In the genomic region with DNA sequence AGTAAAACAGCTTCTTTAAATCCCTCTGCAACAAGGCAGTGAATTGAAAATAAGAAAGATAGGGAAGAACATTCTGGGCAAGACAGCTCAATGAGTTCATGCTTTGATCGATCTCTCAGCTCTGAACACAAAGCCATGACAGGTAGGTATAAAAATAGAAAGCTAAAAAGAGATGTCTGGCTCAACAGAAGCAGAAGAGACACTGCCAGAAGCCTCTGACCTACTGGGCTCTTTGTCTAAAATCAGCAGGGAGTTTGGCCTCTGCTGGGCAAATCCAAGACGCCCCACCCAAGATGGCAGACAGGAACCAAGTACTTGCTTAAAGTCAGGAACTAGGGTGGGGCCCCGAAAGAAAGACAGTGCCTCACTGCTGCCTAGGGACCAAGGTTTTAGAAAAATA, we compare ENCODE assay signal across 13 cellular contexts. TPM values are rescaled to one million over a fixed set of nuclear protein-coding genes. Genes with fewer than 3 reads are reported as not detected.
A peak's percentile ranks its signal among the peaks of the same experiment; 100 is the strongest.
DNase-seq lines count a peak whose midpoint lies in the region; ATAC-seq lines count a peak whose summit lies in the region.
"Not testable (repeated sequence)": the region's sequence is repeated elsewhere in the genome, so short reads cannot be mapped to it uniquely, and the experiment has no call there.
"Had no signal": no experiment of that assay in that cellular context is flagged by ENCODE, and none has a peak within 500 bp of the region (broad histone marks: within the 10 kb centered on the region; RNA-seq: fewer than 3 reads in every experiment).

No MANE protein-coding gene starts in this region.

- ATAC-seq in Right ventricle myocardium superior (ENCODE audit: poor library complexity) (peak; percentile 51), left ventricle myocardium superior (peak; percentile 61)

- intact Hi-C loops in Right ventricle myocardium superior (cut with DNase I); left ventricle myocardium superior (cut with micrococcal nuclease): not testable (repeated sequence)

- DNase-seq in Right ventricle myocardium superior, left ventricle myocardium superior: not testable (repeated sequence)

RNA-seq across cellular contexts. Expression of a gene that starts 43.6 kb away (rescaled TPM):
- not detected for total RNA-seq in Right ventricle myocardium superior
- not detected for total RNA-seq in left ventricle myocardium superior
- total RNA-seq: A172; A673; B cell; Caco-2; Calu3; CD4-positive, alpha-beta memory T cell; CD4-positive, alpha-beta T cell; CD4-positive, CD25-positive, alpha-beta regulatory T cell; CD8-positive, alpha-beta memory T cell; CD8-positive, alpha-beta T cell; Daoy had no signal

RNA-seq across cellular contexts. Expression of a gene that starts 44.7 kb away (rescaled TPM):
- 4.3 TPM for total RNA-seq in Right ventricle myocardium superior
- total RNA-seq in left ventricle myocardium superior, result 5.3 TPM
- total RNA-seq: CD4-positive, alpha-beta T cell; CD8-positive, alpha-beta T cell had no signal
